16 cellular contexts compared by ENCODE assay signal in genomic region chr4:41409095-41409494, GRCh38.
DNase-seq lines count a peak whose midpoint lies in the region; ATAC-seq and TF ChIP-seq lines count a peak whose summit lies in the region.
"Had no signal": no experiment of that assay in that cellular context is flagged by ENCODE, and none has a peak within 500 bp of the region (broad histone marks: within the 10 kb centered on the region; RNA-seq: fewer than 3 reads in every experiment).

No MANE protein-coding gene starts in this region.

- H3K27me3 ChIP-seq in GM23248 (replicated peaks; ENCODE audit: insufficient read depth) = no peaks in the 10 kb centered on the region
- H3K27me3 ChIP-seq in RWPE2 (ENCODE audit: insufficient read depth, poor library complexity, severe bottlenecking) = no peaks in the 10 kb centered on the region
- H3K27me3 ChIP-seq: SJSA1 had no signal

- in situ Hi-C loops in GM23248 (cut with MboI) = no loop called here

- no peak overlapping the region for H2AFZ ChIP-seq in GM23248

- H3F3A ChIP-seq in GM23248 (ENCODE audit: insufficient read depth) = no peaks in the 10 kb centered on the region

- no peak overlapping the region for H3K27ac Mint-ChIP-seq in osteocyte (ENCODE audit: unreplicated experiment)
- H3K27ac Mint-ChIP-seq in activated naive CD8-positive, alpha-beta T cell treated with anti-CD3 and anti-CD28 coated beads for 36 hours = no peak overlapping the region

- H3K9ac ChIP-seq in GM23248 = no peak overlapping the region

- H3K9me2 ChIP-seq in GM23248 (ENCODE audit: insufficient read depth) = no peaks in the 10 kb centered on the region

- no peaks in the 10 kb centered on the region for H3K27me3 Mint-ChIP-seq in osteocyte (ENCODE audit: unreplicated experiment)
- peaks cover 8% of the 10 kb centered on the region for H3K27me3 Mint-ChIP-seq in activated naive CD8-positive, alpha-beta T cell treated with anti-CD3 and anti-CD28 coated beads for 36 hours

- H3K4me1 ChIP-seq in GM23248 (ENCODE audit: insufficient read depth) (peaks cover 13% of the 10 kb centered on the region; the same call in 1 of the 2 replicates), RWPE2 (ENCODE audit: insufficient read depth, poor library complexity, severe bottlenecking) (peaks cover 57% of the 10 kb centered on the region)
- H3K4me1 ChIP-seq: SJSA1 had no signal

- H3K9me3 Mint-ChIP-seq in osteocyte (ENCODE audit: unreplicated experiment) = no peaks in the 10 kb centered on the region
- H3K9me3 Mint-ChIP-seq in activated naive CD8-positive, alpha-beta T cell treated with anti-CD3 and anti-CD28 coated beads for 36 hours = no peaks in the 10 kb centered on the region

- H3K79me2 ChIP-seq in GM23248 (ENCODE audit: insufficient read depth) = no peaks in the 10 kb centered on the region

- H3K4me2 ChIP-seq in GM23248 (ENCODE audit: unreplicated experiment) = no peak overlapping the region

- no peaks in the 10 kb centered on the region for H3K36me3 ChIP-seq in GM23248 (ENCODE audit: low read depth)
- H3K36me3 ChIP-seq in RWPE2 (ENCODE audit: low read depth) = no peaks in the 10 kb centered on the region
- H3K36me3 ChIP-seq: HAP-1, SJSA1 had no signal

- DNase-seq in GM23248 (peak; percentile 47), RWPE2 (ENCODE audit: low spot score) (no peak), foreskin fibroblast (peak; percentile 19 to 40), osteocyte (ENCODE audit: extremely low spot score, unreplicated experiment) (no peak), RPMI8226 (no peak), iPS-NIHi7 (ENCODE audit: extremely low spot score) (no peak)
- no peak for DNase-seq in activated naive CD8-positive, alpha-beta T cell treated with anti-CD3 and anti-CD28 coated beads for 36 hours
- DNase-seq: AML-193, DMS79, NCI-H1417, NCI-H187 treated with DMSO at 0.1 percent for 48 hours, NCI-H226, NCI-H524 had no signal

- no peak overlapping the region for H3K4me3 Mint-ChIP-seq in osteocyte (ENCODE audit: unreplicated experiment)
- H3K4me3 Mint-ChIP-seq in activated naive CD8-positive, alpha-beta T cell treated with anti-CD3 and anti-CD28 coated beads for 36 hours = no peak overlapping the region

- H3K36me3 Mint-ChIP-seq in osteocyte (ENCODE audit: unreplicated experiment) = no peaks in the 10 kb centered on the region
- H3K36me3 Mint-ChIP-seq in activated naive CD8-positive, alpha-beta T cell treated with anti-CD3 and anti-CD28 coated beads for 36 hours = no peaks in the 10 kb centered on the region

- WGBS in GM23248 (ENCODE audit: low coverage in 1 of 2, low lambda C conversion rate in 2 of 2, missing lambda C conversion rate in 2 of 2), 2 experiments = 6 to 7% methylated on average over 2 of the region's 2 CpGs

- H3K4me1 Mint-ChIP-seq in osteocyte (ENCODE audit: unreplicated experiment) = no peaks in the 10 kb centered on the region
- H3K4me1 Mint-ChIP-seq in activated naive CD8-positive, alpha-beta T cell treated with anti-CD3 and anti-CD28 coated beads for 36 hours = no peaks in the 10 kb centered on the region

- no peak overlapping the region for H3K4me3 ChIP-seq in GM23248
- H3K4me3 ChIP-seq in RWPE2 (ENCODE audit: severe bottlenecking) = no peak overlapping the region
- H3K4me3 ChIP-seq in foreskin fibroblast (ENCODE audit: low read depth in 1 of 2, low read length in 2 of 2) = no peak overlapping the region
- H3K4me3 ChIP-seq: HAP-1, SJSA1 had no signal

- H4K20me1 ChIP-seq in GM23248 (ENCODE audit: insufficient read depth) = no peaks in the 10 kb centered on the region; the same call in 1 of the 2 replicates

- peak; percentile 51 for ATAC-seq in RWPE2 (ENCODE audit: low read depth)

- H3K27ac ChIP-seq in GM23248 (no peak overlapping the region), RWPE2 (ENCODE audit: poor library complexity, severe bottlenecking) (peak overlapping the region; percentile 66)
- H3K27ac ChIP-seq: C4-2B, SJSA1 had no signal

- H3K9me3 ChIP-seq in GM23248 (ENCODE audit: low read depth) (no peaks in the 10 kb centered on the region), RWPE2 (ENCODE audit: severe bottlenecking) (no peaks in the 10 kb centered on the region)
- H3K9me3 ChIP-seq: HAP-1, SJSA1 had no signal

- TF ChIP-seq CTCF in RWPE2 (IDR thresholded peaks at IDR 0.05; ENCODE audit: poor library complexity, severe bottlenecking) (no peak), foreskin fibroblast (IDR thresholded peaks at IDR 0.05; ENCODE audit: low read depth, low read length) (no peak), osteocyte (IDR thresholded peaks at IDR 0.05) (no peak)

Comparison
In these comparisons a context has a peak if more than half of its experiments do, and no peak if none do; other contexts are left out.
1. DNase-seq: peak in GM23248 (single experiment) and foreskin fibroblast (2 of 2); none in RWPE2 (single experiment), osteocyte (single experiment), RPMI8226 (single experiment), activated naive CD8-positive, alpha-beta T cell treated with anti-CD3 and anti-CD28 coated beads for 36 hours (single experiment) and iPS-NIHi7 (single experiment).